24 cellular contexts compared by ENCODE assay signal in the genomic region with DNA sequence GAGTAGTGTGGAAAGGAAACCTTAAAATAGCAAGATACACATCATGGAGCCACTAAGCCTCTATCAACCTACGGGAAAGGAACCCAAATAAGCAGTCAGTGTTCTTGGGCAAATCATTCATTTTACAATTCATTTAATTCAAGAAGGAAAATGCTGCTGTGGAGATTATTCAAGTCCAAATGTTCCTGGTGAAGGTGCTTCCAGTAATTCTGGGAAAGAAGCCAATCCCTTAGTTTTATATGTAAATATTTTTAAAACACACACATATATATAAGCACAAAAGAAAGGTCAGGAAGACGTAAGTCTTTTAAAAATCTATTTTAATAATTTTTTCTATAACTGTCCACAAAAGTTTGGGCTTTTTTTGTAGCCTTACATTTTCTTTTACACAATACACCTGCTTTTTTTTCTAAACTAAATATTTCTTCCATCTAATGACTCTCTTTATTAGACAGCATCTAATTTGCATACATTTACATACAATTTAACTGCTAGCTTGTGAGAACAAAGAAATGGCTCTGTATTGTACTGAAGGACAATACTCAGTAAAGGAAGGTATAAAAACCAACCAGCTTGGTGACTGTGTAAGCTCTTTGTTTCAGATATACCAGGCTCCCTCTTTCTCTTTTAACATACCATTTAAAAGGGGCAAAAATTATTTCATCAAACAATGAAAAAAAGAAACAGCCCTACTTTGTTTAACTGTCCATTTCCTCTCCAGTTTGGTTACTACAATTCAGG.
DNase-seq lines count a peak whose midpoint lies in the region; ATAC-seq, FAIRE-seq and TF ChIP-seq lines count a peak whose summit lies in the region.
"Had no signal": no experiment of that assay in that cellular context is flagged by ENCODE, and none has a peak within 500 bp of the region (broad histone marks: within the 10 kb centered on the region; RNA-seq: fewer than 3 reads in every experiment).

No MANE protein-coding gene starts in this region.

- H3K9me3 ChIP-seq in endothelial cell of umbilical vein (replicated peaks; ENCODE audit: control insufficient read depth, insufficient read depth, low read length) (no peaks in the 10 kb centered on the region), neural cell (ENCODE audit: low read length) (no peaks in the 10 kb centered on the region), thyroid gland (no peaks in the 10 kb centered on the region)
- H3K9me3 ChIP-seq: gastrocnemius medialis had no signal

- DNase-seq in G401 (ENCODE audit: low spot score) (peak; percentile 25), LNCaP clone FGC (ENCODE audit: low read depth) (peak; percentile 59), endothelial cell of umbilical vein (ENCODE audit: low read depth, low spot score) (peak; percentile 14), thyroid gland (no peak), mucosa of gallbladder (ENCODE audit: low spot score) (no peak)
- DNase-seq: activated CD8-positive, alpha-beta memory T cell treated with anti-CD3 and anti-CD28 coated beads, Interleukin-2, amount 50 U/mL, for 4 hours; CD4-positive, CD25-positive, alpha-beta regulatory T cell; erythroblast; gastrocnemius medialis; MM.1S; nucleus accumbens; stimulated activated naive B cell treated with anti-CD40 and anti-IgM and Interleukin-4, amounts not matched to agents 10 μg/mL and 1 μg/mL and 100 μg/mL, for 72 hours; T-helper 2 cell; WERI-Rb-1 had no signal

- H3K36me3 ChIP-seq in endothelial cell of umbilical vein (ENCODE audit: control insufficient read depth in 2 of 2, extremely low read depth in 1 of 2, insufficient read depth in 2 of 2, low read length in 2 of 2) (no peaks in the 10 kb centered on the region), neural cell (ENCODE audit: insufficient read depth, low read length) (no peaks in the 10 kb centered on the region), thyroid gland (no peaks in the 10 kb centered on the region)
- H3K36me3 ChIP-seq: gastrocnemius medialis, WERI-Rb-1 had no signal

- no peak for FAIRE-seq in endothelial cell of umbilical vein (lab: Jason Lieb, UNC)
- FAIRE-seq: astrocyte, GM12878 had no signal

- POLR2A ChIA-PET in endothelial cell of umbilical vein (lab: Charles Lee), result no interaction called here

- ATAC-seq in stimulated activated memory B cell treated with anti-CD40 and anti-IgM and Interleukin-4, amounts not matched to agents 10 μg/mL and 1 μg/mL and 100 μg/mL, for 72 hours, result no peak
- no peak for ATAC-seq in GM18511 (IDR thresholded peaks at IDR 0.05; ENCODE audit: unreplicated experiment)
- ATAC-seq: gastrocnemius medialis had no signal

- CTCF ChIA-PET in endothelial cell of umbilical vein (lab: Charles Lee), result interaction anchor here (1.3 kb wide), 2 partner anchors 9 to 19 kb away, joined by 3 to 5 read pairs; no protein-coding TSS in a partner anchor

- no peaks in the 10 kb centered on the region for H3K27me3 Mint-ChIP-seq in stimulated activated memory B cell treated with anti-CD40 and anti-IgM and Interleukin-4, amounts not matched to agents 10 μg/mL and 1 μg/mL and 100 μg/mL, for 72 hours
- H3K27me3 Mint-ChIP-seq: activated naive CD8-positive, alpha-beta T cell; CD4-positive, CD25-positive, alpha-beta regulatory T cell; stimulated activated naive B cell treated with anti-CD40 and anti-IgM and Interleukin-4, amounts not matched to agents 10 μg/mL and 1 μg/mL and 100 μg/mL, for 72 hours had no signal

- H3K4me1 ChIP-seq in endothelial cell of umbilical vein (ENCODE audit: control insufficient read depth, extremely low read depth, insufficient read depth, low read length), result peaks cover 9% of the 10 kb centered on the region
- peaks cover 26 to 27% of the 10 kb centered on the region in 2 donors for H3K4me1 ChIP-seq in thyroid gland

- intact Hi-C loops in endothelial cell of umbilical vein (cut with micrococcal nuclease), result loop anchor here (10.0 kb wide), 1 partner anchor 493 kb away; no protein-coding TSS in a partner anchor
- intact Hi-C loops in thyroid gland (cut with DNase I), result no loop called here

- 57 to 66% methylated on average over 2 of the region's 2 CpGs for WGBS in thyroid gland, 2 donors

- TF ChIP-seq POLR2A in endothelial cell of umbilical vein (IDR thresholded peaks at IDR 0.05; ENCODE audit: low read depth, low read length) (no peak), thyroid gland (IDR thresholded peaks at IDR 0.05) (no peak)

- no peak overlapping the region for H3K4me3 ChIP-seq in LNCaP clone FGC (ENCODE audit: low read depth, low read length)
- H3K4me3 ChIP-seq in endothelial cell of umbilical vein (replicated peaks in 1 of 3; ENCODE audit: insufficient read depth in 1 of 3, low read depth in 1 of 3, low read length in 3 of 3), result no peak overlapping the region
- no peak overlapping the region for H3K4me3 ChIP-seq in neural cell (ENCODE audit: low read length)
- H3K4me3 ChIP-seq in thyroid gland (replicated peaks in 1 of 3), result no peak overlapping the region
- H3K4me3 ChIP-seq: gastrocnemius medialis, GM12878, GM23248, lung, smooth muscle cell had no signal

- no peak overlapping the region for H3K27ac Mint-ChIP-seq in stimulated activated memory B cell treated with anti-CD40 and anti-IgM and Interleukin-4, amounts not matched to agents 10 μg/mL and 1 μg/mL and 100 μg/mL, for 72 hours
- H3K27ac Mint-ChIP-seq: activated naive CD8-positive, alpha-beta T cell; activated T-helper 2 cell treated with anti-CD3 and anti-CD28 coated beads, Interferon-gamma antibody, Interleukin-2, Interleukin-4, amounts not matched to agents 10 μg/mL and 5 μg/mL and 100 μg/mL, durations not matched to agents 14 hours and 24 hours and 36 hours; CD4-positive, CD25-positive, alpha-beta regulatory T cell; stimulated activated naive B cell treated with anti-CD40 and anti-IgM and Interleukin-4, amounts not matched to agents 10 μg/mL and 1 μg/mL and 100 μg/mL, for 72 hours had no signal

- H3K36me3 Mint-ChIP-seq in stimulated activated memory B cell treated with anti-CD40 and anti-IgM and Interleukin-4, amounts not matched to agents 10 μg/mL and 1 μg/mL and 100 μg/mL, for 72 hours, result peaks cover under 1% of the 10 kb centered on the region

- no peaks in the 10 kb centered on the region for H3K9me1 ChIP-seq in endothelial cell of umbilical vein (replicated peaks; ENCODE audit: control insufficient read depth, extremely low read depth, insufficient read depth, low read length)

- in situ Hi-C loops in G401 (cut with HindIII; ENCODE audit: low sequenced_read_pairs), result no loop called here

- H3K27me3 ChIP-seq in endothelial cell of umbilical vein (ENCODE audit: control insufficient read depth in 2 of 2, insufficient read depth in 2 of 2, low read length in 2 of 2) (no peaks in the 10 kb centered on the region), neural cell (ENCODE audit: insufficient read depth, low read depth, low read length) (no peaks in the 10 kb centered on the region), thyroid gland (no peaks in the 10 kb centered on the region)
- H3K27me3 ChIP-seq: gastrocnemius medialis had no signal

- no peak overlapping the region for H3K9ac ChIP-seq in endothelial cell of umbilical vein (replicated peaks; ENCODE audit: extremely low read depth, insufficient read depth, low read length)
- H3K9ac ChIP-seq in neural cell (ENCODE audit: low read length), result peak overlapping the region; percentile 6
- H3K9ac ChIP-seq: GM23248 had no signal

- TF ChIP-seq EP300 in neural cell (conservative IDR thresholded peaks at IDR 0.05; ENCODE audit: poor library complexity, severe bottlenecking), result no peak

- TF ChIP-seq CTCF in LNCaP clone FGC (IDR thresholded peaks at IDR 0.05; ENCODE audit: control insufficient read depth, extremely low read depth, insufficient read depth) (no peak), endothelial cell of umbilical vein (IDR thresholded peaks at IDR 0.05; ENCODE audit: extremely low read depth in 1 of 2, insufficient read depth in 1 of 2, low read depth in 1 of 2, low read length in 2 of 2) (no peak), neural cell (IDR thresholded peaks at IDR 0.05; ENCODE audit: poor library complexity, severe bottlenecking) (no peak), thyroid gland (IDR thresholded peaks at IDR 0.05) (no peak)

- no peaks in the 10 kb centered on the region for H3K9me2 ChIP-seq in neural cell (ENCODE audit: insufficient read depth, low read length)

- no peak for TF ChIP-seq RAD21 in neural cell (conservative IDR thresholded peaks at IDR 0.05)

- H3F3A ChIP-seq in neural cell (ENCODE audit: insufficient read depth, low read length, poor library complexity, severe bottlenecking), result no peaks in the 10 kb centered on the region

- no peak overlapping the region for H2AFZ ChIP-seq in endothelial cell of umbilical vein (ENCODE audit: low read depth, low read length)
- H2AFZ ChIP-seq in neural cell (ENCODE audit: low read depth, low read length), result peak overlapping the region; percentile 52
- H2AFZ ChIP-seq: GM23248 had no signal

- dilution Hi-C loops in endothelial cell of umbilical vein (cut with MboI; ENCODE audit: extremely low pct_ligation_motif_present, low sequenced_read_pairs), result no loop called here

- H3K4me3 Mint-ChIP-seq in stimulated activated memory B cell treated with anti-CD40 and anti-IgM and Interleukin-4, amounts not matched to agents 10 μg/mL and 1 μg/mL and 100 μg/mL, for 72 hours, result no peak overlapping the region
- H3K4me3 Mint-ChIP-seq: activated naive CD8-positive, alpha-beta T cell; CD4-positive, CD25-positive, alpha-beta regulatory T cell; stimulated activated naive B cell treated with anti-CD40 and anti-IgM and Interleukin-4, amounts not matched to agents 10 μg/mL and 1 μg/mL and 100 μg/mL, for 72 hours had no signal

- peaks cover 6% of the 10 kb centered on the region for H3K4me1 Mint-ChIP-seq in stimulated activated memory B cell treated with anti-CD40 and anti-IgM and Interleukin-4, amounts not matched to agents 10 μg/mL and 1 μg/mL and 100 μg/mL, for 72 hours

- H3K79me2 ChIP-seq in endothelial cell of umbilical vein (ENCODE audit: control insufficient read depth, insufficient read depth, low read length) (no peaks in the 10 kb centered on the region), neural cell (replicated peaks; ENCODE audit: insufficient read depth, low read length) (no peaks in the 10 kb centered on the region)

- no TSS peak for BruUV-seq in endothelial cell of umbilical vein (replicated peaks; lab: Mats Ljungman, UMichigan)

- no peaks in the 10 kb centered on the region for H3K9me3 Mint-ChIP-seq in stimulated activated memory B cell treated with anti-CD40 and anti-IgM and Interleukin-4, amounts not matched to agents 10 μg/mL and 1 μg/mL and 100 μg/mL, for 72 hours
- H3K9me3 Mint-ChIP-seq: activated T-helper 2 cell treated with anti-CD3 and anti-CD28 coated beads, Interferon-gamma antibody, Interleukin-2, Interleukin-4, amounts not matched to agents 10 μg/mL and 5 μg/mL and 100 μg/mL, durations not matched to agents 14 hours and 24 hours and 36 hours; CD4-positive, CD25-positive, alpha-beta regulatory T cell; stimulated activated naive B cell treated with anti-CD40 and anti-IgM and Interleukin-4, amounts not matched to agents 10 μg/mL and 1 μg/mL and 100 μg/mL, for 72 hours had no signal

- H4K20me1 ChIP-seq in endothelial cell of umbilical vein (replicated peaks; ENCODE audit: control insufficient read depth, extremely low read depth, insufficient read depth, low read length) (no peaks in the 10 kb centered on the region), neural cell (ENCODE audit: insufficient read depth) (no peaks in the 10 kb centered on the region)

- H3K27ac ChIP-seq in endothelial cell of umbilical vein (ENCODE audit: insufficient read depth, low read depth, low read length), result no peak overlapping the region
- peak overlapping the region; percentile 61 for H3K27ac ChIP-seq in neural cell (ENCODE audit: low read length)
- no peak overlapping the region for H3K27ac ChIP-seq in thyroid gland
- H3K27ac ChIP-seq: gastrocnemius medialis, GM23248, WERI-Rb-1 had no signal

- no peak overlapping the region for H3K4me2 ChIP-seq in endothelial cell of umbilical vein (ENCODE audit: insufficient read depth, low read length)
- H3K4me2 ChIP-seq in neural cell (ENCODE audit: low read length), result no peak overlapping the region
- H3K4me2 ChIP-seq: smooth muscle cell had no signal

Comparison
In these comparisons a context has a peak if more than half of its experiments do, and no peak if none do; other contexts are left out.
1. DNase-seq: peak in G401 (single experiment), LNCaP clone FGC (single experiment) and endothelial cell of umbilical vein (single experiment); none in thyroid gland (0 of 2) and mucosa of gallbladder (single experiment).